25 cellular contexts compared by ENCODE assay signal in the genomic region with DNA sequence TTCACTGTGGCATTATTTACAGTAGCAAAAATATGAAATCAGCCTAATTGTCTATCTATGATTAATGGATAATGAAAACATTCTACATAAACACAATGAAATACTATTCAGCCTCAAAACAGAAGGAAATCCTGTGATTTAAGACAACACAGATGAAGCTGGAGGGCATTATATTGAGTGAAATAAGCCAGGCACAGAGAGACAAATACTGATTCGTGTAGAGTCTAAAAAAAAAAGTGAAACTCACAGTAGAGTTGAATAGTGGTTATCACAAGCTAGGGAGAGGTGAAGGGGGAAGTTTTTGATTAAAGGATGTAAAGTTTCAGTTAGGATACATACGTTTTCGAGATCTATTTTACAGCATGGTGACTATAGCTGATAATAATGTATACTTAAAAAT.
"Had no signal": no experiment of that assay in that cellular context is flagged by ENCODE, and none has a peak within 500 bp of the region (broad histone marks: within the 10 kb centered on the region; RNA-seq: fewer than 3 reads in every experiment).

No MANE protein-coding gene starts in this region.

- H3K27ac Mint-ChIP-seq: activated CD8-positive, alpha-beta memory T cell treated with anti-CD3 and anti-CD28 coated beads, Interleukin-2, amount 10 ng/mL, durations not matched to agents 7 days and 5 days; activated CD8-positive, alpha-beta T cell treated with anti-CD3 and anti-CD28 coated beads, Interleukin-2, amount 10 ng/mL, durations not matched to agents 7 days and 5 days; activated naive CD4-positive, alpha-beta T cell treated with anti-CD3 and anti-CD28 coated beads, Interleukin-2, amount 50 U/mL, for 72 hours; activated naive CD8-positive, alpha-beta T cell treated with anti-CD3 and anti-CD28 coated beads, Interleukin-2, amount 50 U/mL, for 24 hours; activated T-cell treated with anti-CD3 and anti-CD28 coated beads, Interleukin-2, amount 50 U/mL, for 24 hours; activated T-helper 1 cell treated with anti-CD3 and anti-CD28 coated beads, Interleukin-12 subunit alpha, Interleukin-12 subunit beta, Interleukin-2, Interleukin-4 antibody, amounts not matched to agents 30 ng/mL and 10 ng/mL and 1 ng/mL, durations not matched to agents 14 hours and 24 hours and 36 hours; brain; T-helper 17 cell; WTC11 had no signal

- H3K9me3 Mint-ChIP-seq: activated naive CD4-positive, alpha-beta T cell treated with anti-CD3 and anti-CD28 coated beads, Interleukin-2, amount 50 U/mL, for 72 hours; activated naive CD8-positive, alpha-beta T cell treated with anti-CD3 and anti-CD28 coated beads, Interleukin-2, amount 50 U/mL, for 24 hours; activated T-cell treated with anti-CD3 and anti-CD28 coated beads, Interleukin-2, amount 50 U/mL, for 24 hours; activated T-helper 1 cell treated with anti-CD3 and anti-CD28 coated beads, Interleukin-12 subunit alpha, Interleukin-12 subunit beta, Interleukin-2, Interleukin-4 antibody, amounts not matched to agents 30 ng/mL and 10 ng/mL and 1 ng/mL, durations not matched to agents 14 hours and 24 hours and 36 hours; central memory CD8-positive, alpha-beta T cell; WTC11 had no signal

- H3K36me3 Mint-ChIP-seq: activated CD8-positive, alpha-beta memory T cell treated with anti-CD3 and anti-CD28 coated beads, Interleukin-2, amount 10 ng/mL, durations not matched to agents 7 days and 5 days; activated naive CD4-positive, alpha-beta T cell treated with anti-CD3 and anti-CD28 coated beads, Interleukin-2, amount 50 U/mL, for 72 hours; brain; WTC11 had no signal

- H3K27me3 Mint-ChIP-seq: activated naive CD8-positive, alpha-beta T cell treated with anti-CD3 and anti-CD28 coated beads, Interleukin-2, amount 50 U/mL, for 24 hours; activated T-cell treated with anti-CD3 and anti-CD28 coated beads, Interleukin-2, amount 50 U/mL, for 24 hours; brain had no signal

- DNase-seq: activated CD4-positive, alpha-beta T cell treated with anti-CD3 and anti-CD28 coated beads for 48 hours; activated CD4-positive, alpha-beta T cell treated with anti-CD3 and anti-CD28 coated beads, Interleukin-2, amount 50 U/mL, for 4 hours; activated CD4-positive, CD25-positive, alpha-beta regulatory T cell treated with anti-CD3 and anti-CD28 coated beads, Interleukin-2, amount 50 U/mL, for 72 hours; activated CD8-positive, alpha-beta memory T cell treated with anti-CD3 and anti-CD28 coated beads, Interleukin-2, amount 10 ng/mL, durations not matched to agents 7 days and 5 days; activated CD8-positive, alpha-beta T cell treated with anti-CD3 and anti-CD28 coated beads, Interleukin-2, amount 10 ng/mL, durations not matched to agents 7 days and 5 days; activated effector memory CD4-positive, alpha-beta T cell treated with Interleukin-2 at 50 U/mL for 16 hours; activated naive CD4-positive, alpha-beta T cell; activated naive CD8-positive, alpha-beta T cell treated with anti-CD3 and anti-CD28 coated beads, Interleukin-2, amount 50 U/mL, for 24 hours; activated T-cell treated with anti-CD3 and anti-CD28 coated beads, Interleukin-2, amount 50 U/mL, for 24 hours; amygdala; KG1; MV-4-11; NCI-H1092 treated with DMSO at 0.1 percent for 48 hours; NCI-H1417 treated with DMSO at 0.1 percent for 48 hours; NCI-H2081; NCI-H510A treated with DMSO at 0.1 percent for 48 hours; PC-3; SHP77 treated with DMSO at 0.1 percent for 48 hours; T-helper 17 cell; T-helper 9 cell had no signal

- H3K4me1 Mint-ChIP-seq: activated CD8-positive, alpha-beta memory T cell treated with anti-CD3 and anti-CD28 coated beads, Interleukin-2, amount 10 ng/mL, durations not matched to agents 7 days and 5 days; activated naive CD8-positive, alpha-beta T cell treated with anti-CD3 and anti-CD28 coated beads, Interleukin-2, amount 50 U/mL, for 24 hours; central memory CD8-positive, alpha-beta T cell; T-helper 17 cell had no signal

- H3K4me3 Mint-ChIP-seq: activated CD8-positive, alpha-beta memory T cell treated with anti-CD3 and anti-CD28 coated beads, Interleukin-2, amount 10 ng/mL, durations not matched to agents 7 days and 5 days; activated CD8-positive, alpha-beta T cell treated with anti-CD3 and anti-CD28 coated beads, Interleukin-2, amount 10 ng/mL, durations not matched to agents 7 days and 5 days; activated naive CD8-positive, alpha-beta T cell treated with anti-CD3 and anti-CD28 coated beads, Interleukin-2, amount 50 U/mL, for 24 hours; activated T-cell treated with anti-CD3 and anti-CD28 coated beads, Interleukin-2, amount 50 U/mL, for 24 hours; activated T-helper 1 cell treated with anti-CD3 and anti-CD28 coated beads, Interleukin-12 subunit alpha, Interleukin-12 subunit beta, Interleukin-2, Interleukin-4 antibody, amounts not matched to agents 30 ng/mL and 10 ng/mL and 1 ng/mL, durations not matched to agents 14 hours and 24 hours and 36 hours; brain; central memory CD8-positive, alpha-beta T cell; T-helper 17 cell; WTC11 had no signal
